In the genomic region with DNA sequence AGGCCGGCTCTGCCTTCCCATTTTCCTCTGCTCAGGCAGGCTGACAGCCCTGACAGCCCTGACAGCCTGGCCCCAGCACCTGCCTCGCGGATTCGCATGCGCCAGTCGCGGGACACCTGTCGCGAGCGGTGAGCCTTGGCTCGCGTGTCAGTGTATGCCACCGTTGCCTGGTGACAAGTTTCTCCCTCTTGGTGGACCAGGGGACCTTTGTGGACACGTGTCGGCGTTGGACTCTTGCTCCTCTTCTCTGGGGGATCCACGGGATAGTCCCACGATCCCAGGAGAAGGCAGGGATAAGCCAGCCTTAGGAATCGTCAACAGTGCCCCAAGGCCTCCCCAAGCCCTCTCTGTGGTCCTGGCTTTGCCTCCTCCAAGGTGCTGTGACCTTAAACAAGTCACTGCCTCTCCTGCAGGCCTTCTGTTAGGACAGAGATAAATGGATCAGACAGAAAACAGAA, we compare ENCODE assay signal across 17 cellular contexts.
"Had no signal": no experiment of that assay in that cellular context is flagged by ENCODE, and none has a peak within 500 bp of the region (broad histone marks: within the 10 kb centered on the region; RNA-seq: fewer than 3 reads in every experiment).

No MANE protein-coding gene starts in this region.

- H3K36me3 ChIP-seq: adrenal gland, cardiac muscle cell, SJCRH30, transverse colon had no signal

- H3K36me3 Mint-ChIP-seq: activated naive CD4-positive, alpha-beta T cell treated with anti-CD3 and anti-CD28 coated beads, Interleukin-2, amount 50 U/mL, for 24 hours; mesothelial cell of epicardium had no signal

- H3K27me3 ChIP-seq: adrenal gland, SJCRH30 had no signal

- DNase-seq: activated CD4-positive, alpha-beta T cell treated with anti-CD3 and anti-CD28 coated beads, Interleukin-2, amount 10 ng/mL, durations not matched to agents 24 days and 14 days; activated CD4-positive, CD25-positive, alpha-beta regulatory T cell; activated T-cell treated with anti-CD3 and anti-CD28 coated beads, Interleukin-2, amount 50 U/mL, for 24 hours; esophagus squamous epithelium; hippocampal formation; stimulated activated CD4-positive, alpha-beta T cell treated with anti-CD3 and anti-CD28 coated beads, Interleukin-4, amount 100 ng/mL, for 1 hour; stimulated activated naive CD4-positive, alpha-beta T cell treated with Interleukin-2 at 50 U/mL for 16 hours; SW 1271; transverse colon had no signal

- H3K79me2 ChIP-seq: parathyroid adenoma had no signal

- H3K4me1 ChIP-seq: parathyroid adenoma, SJCRH30 had no signal

- H2AFZ ChIP-seq: parathyroid adenoma had no signal

- H3K27ac Mint-ChIP-seq: activated CD4-positive, alpha-beta T cell treated with anti-CD3 and anti-CD28 coated beads, Interleukin-2, amount 10 ng/mL, durations not matched to agents 24 days and 14 days; activated naive CD4-positive, alpha-beta T cell treated with anti-CD3 and anti-CD28 coated beads, Interleukin-2, amount 50 U/mL, for 24 hours; activated T-cell treated with anti-CD3 and anti-CD28 coated beads, Interleukin-2, amount 50 U/mL, for 24 hours; mesothelial cell of epicardium had no signal

- H3K27ac ChIP-seq: adrenal gland, cardiac muscle cell, coronary artery, esophagus squamous epithelium, parathyroid adenoma, SJCRH30, transverse colon had no signal

- H3K9me3 ChIP-seq: adrenal gland, SJCRH30, transverse colon had no signal

- H3K9me3 Mint-ChIP-seq: activated naive CD4-positive, alpha-beta T cell treated with anti-CD3 and anti-CD28 coated beads, Interleukin-2, amount 50 U/mL, for 24 hours; activated T-cell treated with anti-CD3 and anti-CD28 coated beads, Interleukin-2, amount 50 U/mL, for 24 hours had no signal

- H3K4me3 Mint-ChIP-seq: activated CD4-positive, alpha-beta T cell treated with anti-CD3 and anti-CD28 coated beads, Interleukin-2, amount 10 ng/mL, durations not matched to agents 24 days and 14 days; activated naive CD4-positive, alpha-beta T cell treated with anti-CD3 and anti-CD28 coated beads, Interleukin-2, amount 50 U/mL, for 24 hours; activated T-cell treated with anti-CD3 and anti-CD28 coated beads, Interleukin-2, amount 50 U/mL, for 24 hours; mesothelial cell of epicardium had no signal

- H3K4me3 ChIP-seq: adrenal gland, cardiac muscle cell, coronary artery, esophagus squamous epithelium, lung, SJCRH30, transverse colon had no signal
